Comparison of ENCODE assay signal across 8 cellular contexts in genomic region chr1:16613185-16614147, GRCh38. TPM values are rescaled to one million over a fixed set of nuclear protein-coding genes. Genes with fewer than 3 reads are reported as not detected.
A peak's percentile ranks its signal among the peaks of the same experiment; 100 is the strongest.
DNase-seq lines count a peak whose midpoint lies in the region; ATAC-seq and TF ChIP-seq lines count a peak whose summit lies in the region.

Gene NBPF1 (minus strand): TSS chr1:16613564.

- H3K27ac ChIP-seq in AG04450 (ENCODE audit: low read depth, low read length), result peak within 1 kb of the TSS; percentile 42

- CTCF ChIA-PET in AG04450 (lab: Charles Lee), result interaction anchor here (0.9 to 5.5 kb wide), 3 partner anchors 8 to 96 kb away, joined by 3 to 75 read pairs (median 3); no protein-coding TSS in a partner anchor

- no peak for TF ChIP-seq CTCF in AG04450 (IDR thresholded peaks at IDR 0.05; ENCODE audit: low read depth, low read length)

- H3K27me3 ChIP-seq in AG04450 (ENCODE audit: control insufficient read depth, insufficient read depth, low read length), result no peaks in the 10 kb centered on the region

- no peaks in the 10 kb centered on the region for H3K27me3 Mint-ChIP-seq in central memory CD8-positive, alpha-beta T cell

- H3K9me3 ChIP-seq in AG04450 (ENCODE audit: control insufficient read depth, insufficient read depth, low read length), result no peaks in the 10 kb centered on the region; the same call in 1 of the 2 replicates

- POLR2A ChIA-PET in AG04450 (lab: Yijun Ruan, JAX), result interaction anchor here (1.2 kb wide), 1 partner anchor 11 kb away, joined by 3 read pairs; no protein-coding TSS in a partner anchor

- no peaks in the 10 kb centered on the region for H3K4me1 Mint-ChIP-seq in central memory CD8-positive, alpha-beta T cell

- no peak within 1 kb of the TSS for H3K27ac Mint-ChIP-seq in central memory CD8-positive, alpha-beta T cell (ENCODE audit: low read depth)

- no peaks in the 10 kb centered on the region for H3K9me3 Mint-ChIP-seq in central memory CD8-positive, alpha-beta T cell

- no peak within 1 kb of the TSS for H3K4me3 Mint-ChIP-seq in central memory CD8-positive, alpha-beta T cell

- H3K4me3 ChIP-seq in AG04450 (ENCODE audit: low read depth, low read length), result peak within 1 kb of the TSS; percentile 80

- ATAC-seq in GM19023 (IDR thresholded peaks at IDR 0.05; ENCODE audit: unreplicated experiment), result peak; percentile 89
- ATAC-seq in HG03175 (IDR thresholded peaks at IDR 0.05; ENCODE audit: unreplicated experiment), result peak; percentile 81
- ATAC-seq in central memory CD8-positive, alpha-beta T cell (replicated peaks; ENCODE audit: extremely low read depth, poor library complexity, severe bottlenecking), result peak; percentile 86

- peak; percentile 82 for DNase-seq in AG04450 (ENCODE audit: low read depth, low spot score)
- DNase-seq in NCI-H2227 (lab: John Stamatoyannopoulos, UW; ENCODE audit: unreplicated experiment), result peak; percentile 100
- peak; percentile 69 to 91 (median 82) for DNase-seq in activated CD4-positive, CD25-positive, alpha-beta regulatory T cell (lab: John Stamatoyannopoulos, UW)
- DNase-seq in central memory CD8-positive, alpha-beta T cell (ENCODE audit: low spot score in 2 of 2), result peak; percentile 60 to 76
- peak; percentile 100 for DNase-seq in inferior parietal cortex (ENCODE audit: extremely low spot score)
- DNase-seq in smooth muscle cell of the brain vasculature (ENCODE audit: low read depth, low spot score), result peak; percentile 93

- H3K36me3 Mint-ChIP-seq in central memory CD8-positive, alpha-beta T cell (ENCODE audit: insufficient read depth), result no peaks in the 10 kb centered on the region

RNA-seq across cellular contexts. Expression of gene NBPF1, which starts in this region (rescaled TPM):
- 34.7 and 36.6 TPM in 2 replicates for polyA plus RNA-seq in AG04450 (2011; rRNA removed)
- polyA minus RNA-seq in AG04450 (2011; rRNA and poly(A)+ RNA removed), result 48.6 and 56.5 TPM in 2 replicates

Comparison
In these comparisons a context has a peak if more than half of its experiments do, and no peak if none do; other contexts are left out.
1. Peak in every context shown above with its lines: DNase-seq, ATAC-seq, H3K4me3 ChIP-seq and H3K27ac ChIP-seq.